ENCODE assay signal across 18 cellular contexts in genomic region chr18:46322411-46322891, GRCh38.
DNase-seq lines count a peak whose midpoint lies in the region; ATAC-seq lines count a peak whose summit lies in the region.
"Had no signal": no experiment of that assay in that cellular context is flagged by ENCODE, and none has a peak within 500 bp of the region (broad histone marks: within the 10 kb centered on the region; RNA-seq: fewer than 3 reads in every experiment).

No MANE protein-coding gene starts in this region.

- H3K27me3 ChIP-seq in ectodermal cell (ENCODE audit: control insufficient read depth, insufficient read depth, low read length, poor library complexity, severe bottlenecking) (no peaks in the 10 kb centered on the region), mesendoderm (ENCODE audit: insufficient read depth, low read length, poor library complexity) (no peaks in the 10 kb centered on the region)
- H3K27me3 ChIP-seq: colonic mucosa, upper lobe of left lung had no signal

- H3K4ac ChIP-seq in mesendoderm (ENCODE audit: low read depth, low read length): no peak overlapping the region

- H3K23ac ChIP-seq in mesendoderm (ENCODE audit: low read length): no peak overlapping the region

- H3K18ac ChIP-seq in mesendoderm (ENCODE audit: low read length): no peak overlapping the region

- H2BK120ac ChIP-seq in mesendoderm (ENCODE audit: low read depth, low read length): no peak overlapping the region

- no peaks in the 10 kb centered on the region for H3K79me1 ChIP-seq in mesendoderm (ENCODE audit: low read length)

- H4K5ac ChIP-seq in mesendoderm (ENCODE audit: low read length): no peak overlapping the region

- peaks cover 26% of the 10 kb centered on the region for H3K4me1 ChIP-seq in ectodermal cell (ENCODE audit: control insufficient read depth, insufficient read depth, low read length)
- H3K4me1 ChIP-seq in mesendoderm (ENCODE audit: control insufficient read depth, low read depth, low read length): peaks cover 8% of the 10 kb centered on the region
- H3K4me1 ChIP-seq: colonic mucosa, upper lobe of left lung had no signal

- H3K9me3 ChIP-seq in ectodermal cell (ENCODE audit: control insufficient read depth, low read length): no peaks in the 10 kb centered on the region
- H3K9me3 ChIP-seq: colonic mucosa, upper lobe of left lung had no signal

- H3K4me3 ChIP-seq in ectodermal cell (ENCODE audit: insufficient read depth, low read depth, low read length): no peak overlapping the region
- H3K4me3 ChIP-seq in mesendoderm (ENCODE audit: low read length): no peak overlapping the region
- H3K4me3 ChIP-seq: colonic mucosa, upper lobe of left lung had no signal

- DNase-seq in A172 (ENCODE audit: low spot score): peak; percentile 2
- DNase-seq in HPDE6-E6E7 (ENCODE audit: extremely low spot score): peak; percentile 26
- DNase-seq in mesendoderm: peak; percentile 78
- no peak for DNase-seq in RKO (ENCODE audit: low spot score)
- no peak for DNase-seq in stimulated activated CD4-positive, alpha-beta T cell treated with anti-CD3 and anti-CD28 coated beads, Interleukin-12 subunit alpha, Interleukin-12 subunit beta, amount 100 ng/mL, for 4 hours
- DNase-seq: activated CD4-positive, alpha-beta T cell treated with anti-CD3 and anti-CD28 coated beads, Interleukin-2, amount 10 ng/mL, durations not matched to agents 24 days and 14 days; activated CD8-positive, alpha-beta memory T cell treated with anti-CD3 and anti-CD28 coated beads, Interleukin-2, amount 50 U/mL, for 4 hours; anterior cingulate cortex; CD4-positive, alpha-beta T cell; colonic mucosa; DND-41; NCI-H1436; stimulated activated CD4-positive, alpha-beta T cell treated with anti-CD3 and anti-CD28 coated beads, Interleukin-15, amount 100 ng/mL, for 24 hours; stimulated activated naive CD4-positive, alpha-beta T cell treated with Interleukin-2 at 50 U/mL for 16 hours; upper lobe of left lung had no signal

- H2BK15ac ChIP-seq in mesendoderm (replicated peaks; ENCODE audit: low read depth): no peak overlapping the region

- H3K4me2 ChIP-seq in mesendoderm (ENCODE audit: low read length): no peak overlapping the region

- no peaks in the 10 kb centered on the region for H3K36me3 ChIP-seq in ectodermal cell (ENCODE audit: control insufficient read depth, insufficient read depth, low read length)
- H3K36me3 ChIP-seq in mesendoderm (ENCODE audit: control insufficient read depth, insufficient read depth, low read length): no peaks in the 10 kb centered on the region
- H3K36me3 ChIP-seq: colonic mucosa, upper lobe of left lung had no signal

- no peak overlapping the region for H3K56ac ChIP-seq in mesendoderm (ENCODE audit: low read length)

- H3K9ac ChIP-seq in mesendoderm (ENCODE audit: low read length): no peak overlapping the region

- no peak overlapping the region for H2BK5ac ChIP-seq in mesendoderm (ENCODE audit: low read length)

- ATAC-seq in HG03378 (IDR thresholded peaks at IDR 0.05; ENCODE audit: unreplicated experiment): no peak
- ATAC-seq in GM18868 (IDR thresholded peaks at IDR 0.05; ENCODE audit: unreplicated experiment): no peak

- no peaks in the 10 kb centered on the region for H3K79me2 ChIP-seq in mesendoderm (ENCODE audit: control insufficient read depth, insufficient read depth, low read length)

- H2AK5ac ChIP-seq in mesendoderm (ENCODE audit: low read length): no peak overlapping the region

- H3K27ac ChIP-seq in ectodermal cell (ENCODE audit: insufficient read depth, low read depth, low read length, poor library complexity, severe bottlenecking) (peak overlapping the region; percentile 41), mesendoderm (ENCODE audit: low read depth, low read length) (no peak overlapping the region)
- H3K27ac ChIP-seq: colonic mucosa, upper lobe of left lung had no signal

- 62 to 66% methylated on average over 13 of the region's 13 CpGs for WGBS in ectodermal cell, 2 experiments
- no CpG with 5 or more reads among the region's 13 CpGs for WGBS in mesendoderm (ENCODE audit: extremely low coverage, insufficient coverage, low lambda C conversion rate)

- no peak overlapping the region for H4K8ac ChIP-seq in mesendoderm (ENCODE audit: low read depth, low read length)

Comparison
In these comparisons a context has a peak if more than half of its experiments do, and no peak if none do; other contexts are left out.
1. DNase-seq: peak in A172 (single experiment), HPDE6-E6E7 (single experiment) and mesendoderm (single experiment); none in RKO (single experiment) and stimulated activated CD4-positive, alpha-beta T cell treated with anti-CD3 and anti-CD28 coated beads, Interleukin-12 subunit alpha, Interleukin-12 subunit beta, amount 100 ng/mL, for 4 hours (single experiment).